ENCODE assay signal across 23 cellular contexts in the genomic region with DNA sequence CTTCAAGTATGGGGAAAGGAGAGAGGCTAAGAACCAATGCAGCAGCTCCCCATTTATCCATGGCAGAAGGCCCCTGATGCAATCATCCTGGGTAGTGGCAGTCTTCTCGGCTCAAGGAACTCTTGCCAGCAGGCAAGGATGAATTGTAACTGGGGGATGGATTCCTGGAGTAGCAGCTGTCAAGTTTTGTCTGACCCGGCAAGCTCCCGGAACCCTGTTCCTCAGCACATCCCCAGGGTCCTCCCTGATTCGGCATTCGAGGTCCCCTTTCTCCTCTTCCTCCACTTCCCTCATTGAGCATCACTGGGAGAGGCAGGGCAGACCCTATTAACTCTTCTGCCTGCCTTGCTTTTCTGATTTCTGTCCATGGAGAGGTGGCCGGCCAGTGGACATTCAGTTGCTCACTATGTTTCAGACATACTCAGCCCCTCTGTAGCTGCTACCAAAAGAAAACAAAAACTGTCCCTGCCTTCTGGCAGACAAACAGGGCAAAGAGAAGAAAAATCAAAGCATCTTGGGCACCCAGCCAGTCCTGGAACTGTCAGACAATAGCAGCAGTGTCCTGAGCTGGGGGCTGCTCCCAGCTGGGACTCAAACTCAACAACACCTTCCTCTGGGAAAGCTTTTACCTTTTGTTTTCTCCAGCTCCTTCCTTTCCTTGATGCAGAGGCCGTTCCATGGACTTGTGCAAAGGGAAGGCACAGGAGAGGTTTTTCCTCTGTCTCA. TPM values are rescaled to one million over a fixed set of nuclear protein-coding genes. Genes with fewer than 3 reads are reported as not detected.
DNase-seq lines count a peak whose midpoint lies in the region; ATAC-seq and TF ChIP-seq lines count a peak whose summit lies in the region.
"Had no signal": no experiment of that assay in that cellular context is flagged by ENCODE, and none has a peak within 500 bp of the region (broad histone marks: within the 10 kb centered on the region; RNA-seq: fewer than 3 reads in every experiment).

No MANE protein-coding gene starts in this region.

- DNase-seq in Right ventricle myocardium inferior (ENCODE audit: missing footprints) (no peak), right atrium auricular region (ENCODE audit: low spot score) (no peak), caudate nucleus (lab: John Stamatoyannopoulos, UW) (peak in 24 of 61 donors; percentile 2 to 63 (median 20)), testis (peak; percentile 92), NCI-H1436 (lab: John Stamatoyannopoulos, UW) (no peak)
- DNase-seq: ACHN; activated CD8-positive, alpha-beta T cell treated with anti-CD3 and anti-CD28 coated beads, Interleukin-2, amount 10 ng/mL, durations not matched to agents 7 days and 5 days; CD4-positive, alpha-beta T cell; central memory CD4-positive, alpha-beta T cell; effector memory CD4-positive, alpha-beta T cell; H7; Karpas-422; mucosa of descending colon; NCI-H1092 treated with DMSO at 0.1 percent for 48 hours; NCI-H2107; SK-N-SH; stimulated activated naive CD4-positive, alpha-beta T cell treated with Interleukin-2 at 50 U/mL for 16 hours; T1000 had no signal

- ATAC-seq in Right ventricle myocardium inferior (peak; percentile 12), GM18505 (IDR thresholded peaks at IDR 0.05; ENCODE audit: unreplicated experiment) (no peak), GM21423 (IDR thresholded peaks at IDR 0.05; ENCODE audit: unreplicated experiment) (no peak)
- ATAC-seq: activated CD8-positive, alpha-beta T cell treated with anti-CD3 and anti-CD28 coated beads, Interleukin-2, amount 10 ng/mL, durations not matched to agents 7 days and 5 days; mucosa of descending colon had no signal

- no peak for TF ChIP-seq CTCF in right atrium auricular region (IDR thresholded peaks at IDR 0.05)
- TF ChIP-seq CTCF in testis (IDR thresholded peaks at IDR 0.05), result no peak

- H3K4me3 ChIP-seq in right atrium auricular region, result no peak overlapping the region
- no peak overlapping the region for H3K4me3 ChIP-seq in testis
- H3K4me3 ChIP-seq: mucosa of descending colon had no signal

- intact Hi-C loops in Right ventricle myocardium inferior (cut with DNase I), result no loop called here
- intact Hi-C loops in testis (cut with DNase I; ENCODE audit: low total_unique reads), result no loop called here

- H3K9me3 ChIP-seq in right atrium auricular region (no peaks in the 10 kb centered on the region), testis (no peaks in the 10 kb centered on the region)
- H3K9me3 ChIP-seq: mucosa of descending colon, neutrophil, SK-N-SH had no signal

- no peak for TF ChIP-seq POLR2A in testis (IDR thresholded peaks at IDR 0.05)
- TF ChIP-seq POLR2A in GM18505 (IDR thresholded peaks at IDR 0.05; ENCODE audit: borderline replicate concordance, extremely low read depth, insufficient read depth, insufficient read length), result no peak

- H3K4me1 ChIP-seq in right atrium auricular region (peaks cover 0 to 15% of the 10 kb centered on the region in 2 donors), testis (peaks cover 41% of the 10 kb centered on the region)

- H3K36me3 ChIP-seq in right atrium auricular region, result peaks cover 9% of the 10 kb centered on the region
- H3K36me3 ChIP-seq in testis (ENCODE audit: low read depth, missing control alignments), result no peaks in the 10 kb centered on the region
- H3K36me3 ChIP-seq: neutrophil had no signal

- H3K27ac ChIP-seq in right atrium auricular region (no peak overlapping the region), caudate nucleus (ENCODE audit: low read depth, low read length) (peak overlapping the region; percentile 79), layer of hippocampus (ENCODE audit: low read depth, low read length) (peak overlapping the region; percentile 71), testis (peak overlapping the region; percentile 81 to 82)
- H3K27ac ChIP-seq: neutrophil had no signal

- 33 to 63% methylated on average over 6 to 7 of the region's 7 CpGs for WGBS in testis, 2 donors

- no peaks in the 10 kb centered on the region for H3K27me3 ChIP-seq in right atrium auricular region
- no peaks in the 10 kb centered on the region for H3K27me3 ChIP-seq in layer of hippocampus (ENCODE audit: control insufficient read depth, insufficient read depth, low read length)
- no peaks in the 10 kb centered on the region for H3K27me3 ChIP-seq in testis

RNA-seq across cellular contexts. Expression of a gene that starts 5.6 kb away (rescaled TPM):
- total RNA-seq in Right ventricle myocardium inferior, result 0.43 TPM
- under 1 TPM; 0.22 to 0.24 TPM for total RNA-seq in right atrium auricular region
- total RNA-seq in testis, result 10 to 100 TPM; 36.8 to 47.8 TPM
- 15.2 TPM for polyA plus RNA-seq in testis (ENCODE audit: insufficient read depth, low read depth, low replicate concordance)

RNA-seq across cellular contexts. Expression of a gene that starts 40.3 kb away (rescaled TPM):
- total RNA-seq in Right ventricle myocardium inferior (2.8 TPM), right atrium auricular region (1 to 10 TPM; 1.8 to 5.6 TPM), testis (10 to 100 TPM; 10.2 to 14.1 TPM)
- polyA plus RNA-seq in testis (ENCODE audit: insufficient read depth, low read depth, low replicate concordance), result 5.4 TPM

RNA-seq across cellular contexts. Expression of a gene that starts 41.5 kb away (rescaled TPM):
- total RNA-seq in Right ventricle myocardium inferior, result 1.0 TPM
- total RNA-seq in right atrium auricular region, result 1 to 10 TPM in 1 of 2 donors, not detected in 1; 2.4 TPM
- total RNA-seq in testis, result 1 to 10 TPM; 3.2 to 4.0 TPM
- polyA plus RNA-seq in testis (ENCODE audit: insufficient read depth, low read depth, low replicate concordance), result 0.47 TPM
- total RNA-seq: H7 had no signal
- polyA plus RNA-seq: fibroblast of lung had no signal

RNA-seq across cellular contexts. Expression of a gene that starts 48.4 kb away (rescaled TPM):
- 6.4 TPM for total RNA-seq in Right ventricle myocardium inferior
- 10 to 100 TPM in 1 of 2 donors, 1 to 10 TPM in 1; 9.1 to 10.8 TPM for total RNA-seq in right atrium auricular region
- total RNA-seq in testis, result 10 to 100 TPM; 16.4 to 17.2 TPM
- polyA plus RNA-seq in testis (ENCODE audit: insufficient read depth, low read depth, low replicate concordance), result 7.2 TPM

Comparison
In these comparisons a context has a peak if more than half of its experiments do, and no peak if none do; other contexts are left out.
1. H3K27ac ChIP-seq: peak in caudate nucleus (single experiment), layer of hippocampus (single experiment) and testis (2 of 2); none in right atrium auricular region (0 of 2).
2. RNA of a gene that starts 5.6 kb away (total RNA-seq): 36.8 to 47.8 TPM in testis; 0.43 TPM in Right ventricle myocardium inferior (single experiment) and 0.22 to 0.24 TPM in right atrium auricular region; every median in the first group is over 10 times any median in the second.